7 cellular contexts compared by ENCODE assay signal in the genomic region with DNA sequence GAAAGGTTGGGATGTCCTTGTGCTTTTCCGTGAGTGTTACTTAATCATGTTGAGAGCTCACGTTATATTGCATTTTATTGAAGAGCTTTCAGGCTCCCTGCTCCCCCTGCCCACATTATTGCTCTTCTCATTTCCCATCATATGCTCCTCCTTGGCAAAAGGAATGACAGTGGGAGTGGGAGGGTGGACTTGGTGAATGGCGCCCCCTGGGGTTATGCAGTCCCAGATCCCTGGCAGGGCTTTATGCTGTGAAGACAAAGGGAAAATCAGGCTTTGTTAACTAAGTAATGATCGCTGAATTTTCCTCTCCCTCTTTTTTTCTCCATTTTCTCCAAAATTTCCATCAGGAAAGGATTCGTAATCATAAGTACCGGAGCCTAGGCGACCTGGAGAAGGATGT.
DNase-seq lines count a peak whose midpoint lies in the region; ATAC-seq and TF ChIP-seq lines count a peak whose summit lies in the region.

No MANE protein-coding gene starts in this region.

- no peaks in the 10 kb centered on the region; the same call in 1 of the 2 replicates for H3K9me1 ChIP-seq in IMR-90 (ENCODE audit: insufficient read depth, low read length)

- WGBS in IMR-90 (ENCODE audit: extremely low coverage in 2 of 2, insufficient read length in 1 of 2), 2 experiments: no CpG with 5 or more reads among the region's 7 CpGs

- H3K9me3 ChIP-seq in IMR-90 (ENCODE audit: control insufficient read depth, insufficient read depth, low read length): no peaks in the 10 kb centered on the region

- H3K4me1 ChIP-seq in IMR-90 (ENCODE audit: control insufficient read depth, insufficient read depth, low read length): peaks cover 3% of the 10 kb centered on the region

- H4K5ac ChIP-seq in IMR-90 (ENCODE audit: low read depth, low read length): no peak overlapping the region

- H3K9ac ChIP-seq in IMR-90 (ENCODE audit: low read depth, low read length): no peak overlapping the region

- H3K23ac ChIP-seq in IMR-90 (ENCODE audit: low read depth, low read length): no peak overlapping the region

- no TSS peak for BruUV-seq in IMR-90 (replicated peaks; lab: Mats Ljungman, UMichigan)

- H4K8ac ChIP-seq in IMR-90 (ENCODE audit: low read depth in 2 of 2, low read length in 2 of 2): no peak overlapping the region

- no peak overlapping the region for H4K91ac ChIP-seq in IMR-90 (ENCODE audit: insufficient read depth, low read depth, low read length)

- H4K20me1 ChIP-seq in IMR-90 (ENCODE audit: insufficient read depth, low read length): no peaks in the 10 kb centered on the region

- H3K4me2 ChIP-seq in IMR-90 (ENCODE audit: low read depth, low read length): no peak overlapping the region

- CTCF ChIA-PET in IMR-90 (lab: Yijun Ruan, JAX): interaction anchor here (0.6 to 1.9 kb wide), 2 partner anchors 17 to 49 kb away, joined by 5 to 6 read pairs; no protein-coding TSS in a partner anchor

- no peak for ATAC-seq in IMR-90 (ENCODE audit: low read depth)

- H2AFZ ChIP-seq in IMR-90 (replicated peaks; ENCODE audit: low read length, poor library complexity): no peak overlapping the region

- no peak overlapping the region for H3K4me3 ChIP-seq in IMR-90 (ENCODE audit: insufficient read depth, low read depth, low read length)
- no peak overlapping the region for H3K4me3 ChIP-seq in coronary artery

- no peak overlapping the region for H3K56ac ChIP-seq in IMR-90 (ENCODE audit: extremely low read depth, insufficient read depth, low read length)

- DNase-seq in ELR (ENCODE audit: low read depth): peak; percentile 46
- DNase-seq in IMR-90: peak; percentile 7
- no peak for DNase-seq in coronary artery (ENCODE audit: low spot score)
- peak; percentile 43 for DNase-seq in myocyte (ENCODE audit: low read depth)
- DNase-seq in NCI-H1694 treated with DMSO at 0.1 percent for 48 hours (lab: John Stamatoyannopoulos, UW): no peak
- DNase-seq in stimulated activated naive CD4-positive, alpha-beta T cell (lab: John Stamatoyannopoulos, UW): no peak
- no peak for DNase-seq in NCI-H128 (lab: John Stamatoyannopoulos, UW; ENCODE audit: unreplicated experiment)

- POLR2A ChIA-PET in IMR-90 (lab: Charles Lee; ENCODE audit: unreplicated experiment): interaction anchor here (0.6 kb wide), 1 partner anchor 92 kb away, joined by 3 read pairs; no protein-coding TSS in a partner anchor

- no peak overlapping the region for H2BK20ac ChIP-seq in IMR-90 (ENCODE audit: low read depth, low read length)

- intact Hi-C loops in IMR-90 (cut with micrococcal nuclease): no loop called here

- no peak for TF ChIP-seq POLR2A in IMR-90 (IDR thresholded peaks at IDR 0.05; ENCODE audit: low read depth, low read length)

- no peak overlapping the region for H2AK9ac ChIP-seq in IMR-90 (replicated peaks; ENCODE audit: low read depth, low read length, poor library complexity)

- no peak overlapping the region for H3K27ac ChIP-seq in IMR-90 (ENCODE audit: insufficient read depth, low read length)
- H3K27ac ChIP-seq in coronary artery: no peak overlapping the region

- H2BK15ac ChIP-seq in IMR-90 (ENCODE audit: low read depth, low read length): no peak overlapping the region

- no peak overlapping the region for H3K14ac ChIP-seq in IMR-90 (replicated peaks; ENCODE audit: low read depth, low read length)

- peaks cover 4% of the 10 kb centered on the region; the same call in 1 of the 2 replicates for H3K36me3 ChIP-seq in IMR-90 (ENCODE audit: control insufficient read depth, insufficient read depth, low read length)

- H2AK5ac ChIP-seq in IMR-90 (ENCODE audit: low read depth, low read length): no peak overlapping the region

- H3K4ac ChIP-seq in IMR-90 (ENCODE audit: low read depth, low read length): no peak overlapping the region

- in situ Hi-C loops in IMR-90 (cut with MboI; ENCODE audit: low sequenced_read_pairs): no loop called here

- peak; percentile 49 for TF ChIP-seq RAD21 in IMR-90 (IDR thresholded peaks at IDR 0.05; ENCODE audit: low read length)

- H3K27me3 ChIP-seq in IMR-90 (ENCODE audit: control insufficient read depth, insufficient read depth, low read length): no peaks in the 10 kb centered on the region

- dilution Hi-C loops in IMR-90 (cut with HindIII; ENCODE audit: low sequenced_read_pairs, unreplicated experiment): no loop called here

- no peak overlapping the region for H2BK5ac ChIP-seq in IMR-90 (ENCODE audit: low read depth, low read length, poor library complexity, severe bottlenecking)

- TF ChIP-seq CTCF in IMR-90 (conservative IDR thresholded peaks at IDR 0.05; ENCODE audit: low read depth, low read length) (peak; percentile 35), coronary artery (IDR thresholded peaks at IDR 0.05) (peak; percentile 22)

- H3K18ac ChIP-seq in IMR-90 (ENCODE audit: low read depth, low read length): no peak overlapping the region

- H2BK120ac ChIP-seq in IMR-90 (ENCODE audit: low read depth, low read length): no peak overlapping the region

- no peaks in the 10 kb centered on the region for H3K79me1 ChIP-seq in IMR-90 (ENCODE audit: low read depth in 1 of 2, low read length in 2 of 2)

TF ChIP-seq in IMR-90, 13 proteins besides CTCF, POLR2A, EP300 and RAD21:
- TF ChIP-seq SMC3 (IDR thresholded peaks at IDR 0.05; ENCODE audit: low read depth, low read length) (0 out of 2 replicates have a peak, but pooled peaks have one; percentile 7), RCOR1 (IDR thresholded peaks at IDR 0.05; ENCODE audit: insufficient replicate concordance, low read length) (no peak)

Comparison
In these comparisons a context has a peak if more than half of its experiments do, and no peak if none do; other contexts are left out.
1. DNase-seq: peak in ELR (single experiment), IMR-90 (single experiment) and myocyte (single experiment); none in coronary artery (single experiment), NCI-H1694 treated with DMSO at 0.1 percent for 48 hours (single experiment), stimulated activated naive CD4-positive, alpha-beta T cell (0 of 6) and NCI-H128 (single experiment).